In genomic region chr2:152036611-152037469, GRCh38 we compare ENCODE assay signal across 8 cellular contexts.
DNase-seq lines count a peak whose midpoint lies in the region; ATAC-seq and TF ChIP-seq lines count a peak whose summit lies in the region.

No MANE protein-coding gene starts in this region.

- no peak overlapping the region for H3K9ac ChIP-seq in DND-41 (ENCODE audit: low read depth, low read length)

- H2AFZ ChIP-seq in DND-41 (ENCODE audit: low read depth, low read length) (no peak overlapping the region), PC-9 (no peak overlapping the region)

- BruUV-seq in PC-9 (replicated peaks; lab: Mats Ljungman, UMichigan) = no TSS peak

- no peaks in the 10 kb centered on the region for H4K20me1 ChIP-seq in DND-41 (ENCODE audit: insufficient read depth, low read length)
- H4K20me1 ChIP-seq in PC-9 (ENCODE audit: insufficient read depth) = no peaks in the 10 kb centered on the region

- peak; percentile 85 for TF ChIP-seq CTCF in DND-41 (IDR thresholded peaks at IDR 0.05; ENCODE audit: borderline replicate concordance, extremely low read depth, low read length, poor library complexity, severe bottlenecking)
- TF ChIP-seq CTCF in PC-9 (conservative IDR thresholded peaks at IDR 0.05) = peak; percentile 86
- TF ChIP-seq CTCF in uterus (IDR thresholded peaks at IDR 0.05) = peak; percentile 66 to 73 (median 70)

- intact Hi-C loops in PC-9 (cut with micrococcal nuclease; ENCODE audit: unreplicated experiment) (loop anchor here (1.0 to 10.0 kb wide), 4 partner anchors 138 to 706 kb away; partner anchors contain the start of genes ARL6IP6, PRPF40A and STAM2), uterus (cut with DNase I; ENCODE audit: low total_unique reads) (no loop called here)

- H3K79me2 ChIP-seq in DND-41 (ENCODE audit: insufficient read depth, low read length) = no peaks in the 10 kb centered on the region
- no peaks in the 10 kb centered on the region for H3K79me2 ChIP-seq in PC-9 (ENCODE audit: low read depth)

- no peaks in the 10 kb centered on the region for H3K9me2 ChIP-seq in PC-9 (ENCODE audit: insufficient read depth)

- POLR2A ChIA-PET in PC-9 (lab: Charles Lee; ENCODE audit: unreplicated experiment) = interaction anchor here (0.5 kb wide), 1 partner anchor 607 kb away, joined by 5 read pairs; no protein-coding TSS in a partner anchor

- H3K4me3 ChIP-seq in DND-41 (ENCODE audit: low read depth in 1 of 2, low read length in 2 of 2) (no peak overlapping the region), PC-9 (no peak overlapping the region), uterus (no peak overlapping the region)

- no peaks in the 10 kb centered on the region for H3K27me3 ChIP-seq in DND-41 (ENCODE audit: insufficient read depth, low read length, poor library complexity)
- no peaks in the 10 kb centered on the region for H3K27me3 ChIP-seq in PC-9 (ENCODE audit: insufficient read depth, low read depth)
- H3K27me3 ChIP-seq in uterus = no peaks in the 10 kb centered on the region

- no peaks in the 10 kb centered on the region for H3F3A ChIP-seq in PC-9 (ENCODE audit: insufficient read depth, low read depth)

- no peak for TF ChIP-seq POLR2A in uterus (IDR thresholded peaks at IDR 0.05)

- H3K4me1 ChIP-seq in DND-41 (ENCODE audit: insufficient read depth, low read length) (no peaks in the 10 kb centered on the region), PC-9 (replicated peaks; ENCODE audit: insufficient read depth) (no peaks in the 10 kb centered on the region), uterus (no peaks in the 10 kb centered on the region)

- H3K4me2 ChIP-seq in DND-41 (ENCODE audit: insufficient read depth, low read length) (no peak overlapping the region), PC-9 (no peak overlapping the region)

- CTCF ChIA-PET in PC-9 (lab: Charles Lee) = interaction anchor here (0.7 kb wide), 1 partner anchor 144 kb away, joined by 4 read pairs; no protein-coding TSS in a partner anchor

- H3K27ac ChIP-seq in DND-41 (ENCODE audit: low read length) (no peak overlapping the region), PC-9 (no peak overlapping the region), uterus (peak overlapping the region in 1 of 2 donors; percentile 14)

- H3K36me3 ChIP-seq in DND-41 (ENCODE audit: insufficient read depth, low read length) (no peaks in the 10 kb centered on the region), PC-9 (ENCODE audit: low read depth) (no peaks in the 10 kb centered on the region), uterus (no peaks in the 10 kb centered on the region)

- ATAC-seq in DND-41 (ENCODE audit: insufficient read depth, low read depth) (peak; percentile 90), GM21526 (IDR thresholded peaks at IDR 0.05; ENCODE audit: low FRiP score, unreplicated experiment) (peak; percentile 81)

- peak; percentile 63 for DNase-seq in DND-41
- DNase-seq in HuH-7.5 (ENCODE audit: low spot score) = peak; percentile 49
- peak in 1 of 2 experiments; percentile 56 for DNase-seq in PC-9
- peak; percentile 6 for DNase-seq in activated T-helper 9 cell treated with anti-CD3 and anti-CD28 coated beads, Interleukin-2, amount 50 U/mL, for 16 hours (ENCODE audit: low read depth)
- DNase-seq in globus pallidus (ENCODE audit: low spot score) = peak; percentile 78
- DNase-seq in pons (ENCODE audit: low spot score) = peak; percentile 88
- peak; percentile 62 to 64 for DNase-seq in uterus

- no peaks in the 10 kb centered on the region for H3K9me3 ChIP-seq in DND-41 (ENCODE audit: insufficient read depth, low read length, severe bottlenecking)
- no peaks in the 10 kb centered on the region for H3K9me3 ChIP-seq in PC-9 (ENCODE audit: insufficient read depth, low read depth)
- no peaks in the 10 kb centered on the region for H3K9me3 ChIP-seq in uterus
